11 cellular contexts compared by ENCODE assay signal in genomic region chr22:23720855-23721254, GRCh38. TPM values are rescaled to one million over a fixed set of nuclear protein-coding genes. Genes with fewer than 3 reads are reported as not detected.
"Had no signal": no experiment of that assay in that cellular context is flagged by ENCODE, and none has a peak within 500 bp of the region (broad histone marks: within the 10 kb centered on the region; RNA-seq: fewer than 3 reads in every experiment).

No MANE protein-coding gene starts in this region.

- H3K27ac ChIP-seq: GM23248 had no signal

- ATAC-seq: HCT116 had no signal

- H2AFZ ChIP-seq: GM23248 had no signal

- H3K4me3 Mint-ChIP-seq: H9, HFFc6 had no signal

- H3K36me3 ChIP-seq: HAP-1 had no signal

- DNase-seq: GM23248, GOT3, H7, H9, HCEC 1CT, HFFc6 had no signal

- H3K9ac ChIP-seq: GM23248 had no signal

- H3K27ac Mint-ChIP-seq: H9, HFFc6 had no signal

- FAIRE-seq: H1, H54 had no signal

- H3K4me3 ChIP-seq: GM23248, HAP-1 had no signal

- H3K9me3 ChIP-seq: HAP-1 had no signal

- H3K9me3 Mint-ChIP-seq: H9, HFFc6 had no signal

- H3K4me1 ChIP-seq: HAP-1 had no signal

RNA-seq across cellular contexts. Expression of gene RGL4, which starts 30.0 kb away (rescaled TPM):
- total RNA-seq: GM23248, H1, H4, H7, H9, HFFc6 had no signal
- polyA plus RNA-seq: H1 had no signal

RNA-seq across cellular contexts. Expression of gene VPREB3, which starts 33.4 kb away (rescaled TPM):
- total RNA-seq: GM23248, H4, H7 had no signal
- polyA plus RNA-seq: GM23248 had no signal

RNA-seq across cellular contexts. Expression of gene C22orf15, which starts 41.9 kb away (rescaled TPM):
- total RNA-seq: GM23248, H4 had no signal
